ENCODE assay signal across 9 cellular contexts in the genomic region with DNA sequence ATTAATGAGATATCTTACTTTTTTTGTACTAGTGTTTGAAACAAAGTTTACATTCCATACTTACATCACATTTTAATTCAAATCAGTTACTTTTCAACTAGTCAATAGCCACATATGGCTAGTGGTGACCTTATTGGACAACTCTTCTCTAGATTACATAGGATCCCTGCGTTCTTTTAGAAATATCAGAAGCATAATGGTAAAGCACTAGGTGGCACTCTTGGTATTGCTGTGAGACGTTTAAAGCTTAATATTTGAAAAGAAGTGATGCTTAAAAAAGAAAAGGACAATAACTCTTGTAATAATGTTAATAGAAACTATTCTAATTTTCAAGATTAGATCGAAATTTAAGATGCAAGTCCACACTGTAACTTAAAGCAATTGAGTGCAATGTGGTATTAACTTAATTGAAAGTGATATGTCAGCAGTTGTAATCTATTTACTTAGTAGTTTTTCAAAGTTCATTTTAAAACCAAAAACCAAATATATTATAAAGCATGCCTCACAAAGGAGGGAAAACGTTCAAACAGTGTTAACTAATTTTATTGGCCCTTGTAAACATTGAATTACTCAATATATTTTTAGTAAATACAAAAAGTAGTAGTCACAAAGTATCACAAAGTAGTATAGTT.
DNase-seq lines count a peak whose midpoint lies in the region; ATAC-seq and TF ChIP-seq lines count a peak whose summit lies in the region.
"Had no signal": no experiment of that assay in that cellular context is flagged by ENCODE, and none has a peak within 500 bp of the region (broad histone marks: within the 10 kb centered on the region; RNA-seq: fewer than 3 reads in every experiment).

No MANE protein-coding gene starts in this region.

- H3K9ac ChIP-seq in GM23248 = no peak overlapping the region

- POLR2A ChIA-PET in RWPE1 (lab: Yijun Ruan, JAX; ENCODE audit: low non-redundant PET) = no interaction called here

- in situ Hi-C loops in ACHN (cut with HindIII; ENCODE audit: low pct_ligation_motif_present, low pct_unique_long_range_greater_than_20kb, low sequenced_read_pairs) = no loop called here
- in situ Hi-C loops in GM23248 (cut with MboI) = no loop called here

- WGBS in GM23248 (ENCODE audit: low coverage in 1 of 2, low lambda C conversion rate in 2 of 2, missing lambda C conversion rate in 2 of 2), 2 experiments = 2 to 3% methylated on average over 4 of the region's 4 CpGs
- 16% methylated on average over 4 of the region's 4 CpGs for WGBS in hepatocyte (ENCODE audit: low lambda C conversion rate, missing lambda C conversion rate)

- no peak overlapping the region for H3K27ac ChIP-seq in GM23248
- H3K27ac ChIP-seq in RWPE1 = no peak overlapping the region
- no peak overlapping the region for H3K27ac ChIP-seq in hepatocyte

- CTCF ChIA-PET in RWPE1 (lab: Yijun Ruan, JAX) = interaction anchor here (0.5 to 1.6 kb wide), 7 partner anchors 8 to 856 kb away, joined by 3 to 7 read pairs (median 4); no protein-coding TSS in a partner anchor

- H3K4me1 ChIP-seq in GM23248 (ENCODE audit: insufficient read depth) (no peaks in the 10 kb centered on the region), hepatocyte (ENCODE audit: insufficient read depth) (no peaks in the 10 kb centered on the region)

- DNase-seq in ACHN (peak; percentile 71), GM23248 (peak; percentile 24), RWPE1 (ENCODE audit: low spot score) (no peak), hepatocyte (ENCODE audit: low spot score) (peak; percentile 30)
- DNase-seq in stimulated activated CD4-positive, alpha-beta T cell treated with anti-CD3 and anti-CD28 coated beads, Interleukin-4, amount 100 ng/mL, for 4 hours = no peak
- no peak for DNase-seq in stimulated activated naive CD4-positive, alpha-beta T cell (lab: John Stamatoyannopoulos, UW)
- DNase-seq: activated B cell treated with CpG ODN at 0.5 μM for 24 hours had no signal

- ATAC-seq in GM19397 (IDR thresholded peaks at IDR 0.05; ENCODE audit: unreplicated experiment) (no peak), HG02885 (IDR thresholded peaks at IDR 0.05; ENCODE audit: poor library complexity, unreplicated experiment) (no peak)

- H3F3A ChIP-seq in GM23248 (ENCODE audit: insufficient read depth) = no peaks in the 10 kb centered on the region

- H3K9me2 ChIP-seq in GM23248 (ENCODE audit: insufficient read depth) (no peaks in the 10 kb centered on the region), hepatocyte (replicated peaks; ENCODE audit: insufficient read depth) (no peaks in the 10 kb centered on the region)

- H3K36me3 ChIP-seq in GM23248 (ENCODE audit: low read depth) = no peaks in the 10 kb centered on the region
- no peaks in the 10 kb centered on the region for H3K36me3 ChIP-seq in hepatocyte (replicated peaks; ENCODE audit: insufficient read depth, low read depth)

- peak; percentile 28; the same call in 1 of the 2 replicates for TF ChIP-seq CTCF in RWPE1 (conservative IDR thresholded peaks at IDR 0.05; ENCODE audit: low read depth)
- peak; percentile 66 for TF ChIP-seq CTCF in hepatocyte (IDR thresholded peaks at IDR 0.05; ENCODE audit: poor library complexity)

- H3K4me2 ChIP-seq in GM23248 (ENCODE audit: unreplicated experiment) = no peak overlapping the region
- H3K4me2 ChIP-seq in hepatocyte = no peak overlapping the region

- H2AFZ ChIP-seq in GM23248 (no peak overlapping the region), hepatocyte (no peak overlapping the region)

- H3K9me3 ChIP-seq in GM23248 (ENCODE audit: low read depth) = no peaks in the 10 kb centered on the region
- no peaks in the 10 kb centered on the region for H3K9me3 ChIP-seq in hepatocyte (ENCODE audit: low read depth)

- H3K27me3 ChIP-seq in GM23248 (replicated peaks; ENCODE audit: insufficient read depth) (no peaks in the 10 kb centered on the region), hepatocyte (no peaks in the 10 kb centered on the region)

- H3K79me2 ChIP-seq in GM23248 (ENCODE audit: insufficient read depth) (no peaks in the 10 kb centered on the region), hepatocyte (no peaks in the 10 kb centered on the region)

- H3K4me3 ChIP-seq in GM23248 (no peak overlapping the region), hepatocyte (no peak overlapping the region)

- H4K20me1 ChIP-seq in GM23248 (ENCODE audit: insufficient read depth) (no peaks in the 10 kb centered on the region), hepatocyte (ENCODE audit: insufficient read depth, poor library complexity, severe bottlenecking) (no peaks in the 10 kb centered on the region)

Comparison
In these comparisons a context has a peak if more than half of its experiments do, and no peak if none do; other contexts are left out.
1. DNase-seq: peak in ACHN (single experiment), GM23248 (single experiment) and hepatocyte (single experiment); none in RWPE1 (single experiment), stimulated activated CD4-positive, alpha-beta T cell treated with anti-CD3 and anti-CD28 coated beads, Interleukin-4, amount 100 ng/mL, for 4 hours (0 of 2) and stimulated activated naive CD4-positive, alpha-beta T cell (0 of 6).